Comparison of ENCODE assay signal across 20 cellular contexts in the genomic region with DNA sequence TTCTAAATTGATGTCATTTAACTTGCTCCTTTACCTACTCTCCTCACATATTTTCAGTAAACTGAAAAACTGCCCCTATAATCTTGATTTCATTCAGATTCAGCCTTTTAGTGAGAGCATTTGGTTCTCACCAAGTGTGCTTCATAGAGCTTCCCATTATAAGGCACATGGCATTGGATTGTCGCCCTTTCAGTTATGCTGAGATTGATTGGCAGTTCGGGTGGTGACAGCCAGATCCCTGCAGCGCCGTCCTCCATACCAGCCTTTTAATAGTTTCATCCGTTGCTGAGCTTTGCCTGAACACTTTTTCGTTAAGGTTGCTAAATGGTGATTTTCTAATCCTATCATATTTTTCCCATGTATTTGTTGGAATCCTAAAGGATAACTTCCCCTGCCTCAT.
"Had no signal": no experiment of that assay in that cellular context is flagged by ENCODE, and none has a peak within 500 bp of the region (broad histone marks: within the 10 kb centered on the region; RNA-seq: fewer than 3 reads in every experiment).

No MANE protein-coding gene starts in this region.

- H3K9ac ChIP-seq: parathyroid adenoma had no signal

- H3K27ac ChIP-seq: lower lobe of right lung, parathyroid adenoma, psoas muscle, spleen, stomach, suprapubic skin, transverse colon had no signal

- H3K4me1 Mint-ChIP-seq: central memory CD8-positive, alpha-beta T cell had no signal

- H3K9me3 Mint-ChIP-seq: central memory CD8-positive, alpha-beta T cell; naive thymus-derived CD4-positive, alpha-beta T cell; nephron progenitor cell had no signal

- H3K27me3 Mint-ChIP-seq: central memory CD8-positive, alpha-beta T cell; naive thymus-derived CD4-positive, alpha-beta T cell had no signal

- DNase-seq: cortex of kidney; effector memory CD4-positive, alpha-beta T cell; heart right ventricle; kidney glomerular epithelial cell; lower lobe of right lung; mesendoderm; naive thymus-derived CD4-positive, alpha-beta T cell; nephron progenitor cell; psoas muscle; retina; spleen; stimulated activated CD4-positive, alpha-beta T cell treated with anti-CD3 and anti-CD28 coated beads, Interleukin-15, amount 100 ng/mL, for 24 hours; stimulated activated CD4-positive, alpha-beta T cell treated with anti-CD3 and anti-CD28 coated beads, Interleukin-2, amount 100 ng/mL, for 24 hours; stimulated activated CD4-positive, alpha-beta T cell treated with anti-CD3 and anti-CD28 coated beads, Interleukin-4, amount 100 ng/mL, for 4 hours; stimulated activated naive CD4-positive, alpha-beta T cell; stomach; transverse colon had no signal

- H3K4me3 Mint-ChIP-seq: central memory CD8-positive, alpha-beta T cell; naive thymus-derived CD4-positive, alpha-beta T cell; nephron progenitor cell had no signal

- H3K9me3 ChIP-seq: heart right ventricle, lower lobe of right lung, psoas muscle, spleen, stomach, suprapubic skin, transverse colon had no signal

- H3K36me3 ChIP-seq: transverse colon had no signal

- H2AFZ ChIP-seq: parathyroid adenoma had no signal

- H3K4me1 ChIP-seq: lower lobe of right lung, parathyroid adenoma had no signal

- H3K4me3 ChIP-seq: heart right ventricle, lower lobe of right lung, psoas muscle, spleen, stomach, suprapubic skin, transverse colon had no signal

- H3K27ac Mint-ChIP-seq: naive thymus-derived CD4-positive, alpha-beta T cell; nephron progenitor cell had no signal

- H3K27me3 ChIP-seq: heart right ventricle, spleen, stomach, suprapubic skin, transverse colon had no signal
